In genomic region chr9:97628668-97629067, GRCh38 we compare ENCODE assay signal across 31 cellular contexts. TPM values are rescaled to one million over a fixed set of nuclear protein-coding genes. Genes with fewer than 3 reads are reported as not detected.
DNase-seq lines count a peak whose midpoint lies in the region; ATAC-seq and TF ChIP-seq lines count a peak whose summit lies in the region.
"Had no signal": no experiment of that assay in that cellular context is flagged by ENCODE, and none has a peak within 500 bp of the region (broad histone marks: within the 10 kb centered on the region; RNA-seq: fewer than 3 reads in every experiment).

No MANE protein-coding gene starts in this region.

- H3K27ac Mint-ChIP-seq in endodermal cell (no peak overlapping the region), progenitor cell of endocrine pancreas (peak overlapping the region; percentile 84)
- H3K27ac Mint-ChIP-seq: activated naive CD4-positive, alpha-beta T cell treated with anti-CD3 and anti-CD28 coated beads, Interleukin-2, amount 50 U/mL, for 24 hours; activated T-helper 17 cell treated with anti-CD3 and anti-CD28 coated beads, Interleukin-2, amount 50 U/mL, for 72 hours; B cell; effector memory CD8-positive, alpha-beta T cell; natural killer cell treated with Interleukin-12 subunit alpha and Interleukin-12 subunit beta and Interleukin-15 and Interleukin-18, amount 100 ng/mL, for 72 hours; type B pancreatic cell had no signal

- H3K4me3 Mint-ChIP-seq in endodermal cell, result no peak overlapping the region
- no peak overlapping the region for H3K4me3 Mint-ChIP-seq in progenitor cell of endocrine pancreas (ENCODE audit: low read depth)
- H3K4me3 Mint-ChIP-seq: activated naive CD4-positive, alpha-beta T cell treated with anti-CD3 and anti-CD28 coated beads, Interleukin-2, amount 50 U/mL, for 24 hours; activated T-helper 17 cell treated with anti-CD3 and anti-CD28 coated beads, Interleukin-2, amount 50 U/mL, for 72 hours; B cell; effector memory CD8-positive, alpha-beta T cell; immature natural killer cell; natural killer cell treated with Interleukin-12 subunit alpha and Interleukin-12 subunit beta and Interleukin-15 and Interleukin-18, amount 100 ng/mL, for 72 hours; type B pancreatic cell had no signal

- TF ChIP-seq CTCF in left ventricle myocardium inferior (IDR thresholded peaks at IDR 0.05; ENCODE audit: borderline replicate concordance), result no peak
- TF ChIP-seq CTCF in endodermal cell (conservative IDR thresholded peaks at IDR 0.05), result no peak
- no peak for TF ChIP-seq CTCF in progenitor cell of endocrine pancreas (IDR thresholded peaks at IDR 0.05; ENCODE audit: unreplicated experiment)

- peaks cover 19% of the 10 kb centered on the region for H3K36me3 ChIP-seq in left ventricle myocardium inferior
- H3K36me3 ChIP-seq in endodermal cell (ENCODE audit: control insufficient read depth, insufficient read depth, low read length), result peaks cover 34% of the 10 kb centered on the region

- H3K27ac ChIP-seq in left ventricle myocardium inferior (replicated peaks), result peak overlapping the region; percentile 76
- H3K27ac ChIP-seq in endodermal cell (ENCODE audit: low read depth, low read length), result no peak overlapping the region
- H3K27ac ChIP-seq: coronary artery, spleen had no signal

- H3K4me1 ChIP-seq in left ventricle myocardium inferior (peaks cover 71% of the 10 kb centered on the region), endodermal cell (ENCODE audit: control insufficient read depth, insufficient read depth, low read length) (no peaks in the 10 kb centered on the region)

- DNase-seq in left ventricle myocardium inferior (no peak), left ventricle myocardium superior (no peak), NCI-H2107 (lab: John Stamatoyannopoulos, UW) (peak; percentile 17), endodermal cell (peak; percentile 51), progenitor cell of endocrine pancreas (ENCODE audit: low spot score, unreplicated experiment) (no peak), mucosa of gallbladder (ENCODE audit: low spot score) (no peak)
- DNase-seq: activated CD4-positive, alpha-beta T cell treated with anti-CD3 and anti-CD28 coated beads, Interleukin-2, amount 50 U/mL, for 48 hours; activated CD4-positive, CD25-positive, alpha-beta regulatory T cell; activated CD8-positive, alpha-beta memory T cell treated with anti-CD3 and anti-CD28 coated beads, Interleukin-2, amount 50 U/mL, for 4 hours; amygdala; CD8-positive, alpha-beta memory T cell; DMS 273 treated with DMSO at 0.1 percent for 48 hours; effector memory CD8-positive, alpha-beta T cell; foreskin fibroblast; immature natural killer cell; NCI-H1694; NCI-H526 treated with DMSO at 0.1 percent for 48 hours; pancreas; spleen; substantia nigra; T-helper 1 cell had no signal

- H3K27me3 Mint-ChIP-seq in endodermal cell (ENCODE audit: insufficient read depth), result no peaks in the 10 kb centered on the region
- no peaks in the 10 kb centered on the region for H3K27me3 Mint-ChIP-seq in progenitor cell of endocrine pancreas
- H3K27me3 Mint-ChIP-seq: activated naive CD4-positive, alpha-beta T cell treated with anti-CD3 and anti-CD28 coated beads, Interleukin-2, amount 50 U/mL, for 24 hours; activated T-helper 17 cell treated with anti-CD3 and anti-CD28 coated beads, Interleukin-2, amount 50 U/mL, for 72 hours; B cell; CD8-positive, alpha-beta memory T cell; effector memory CD8-positive, alpha-beta T cell; natural killer cell treated with Interleukin-12 subunit alpha and Interleukin-12 subunit beta and Interleukin-15 and Interleukin-18, amount 100 ng/mL, for 72 hours; type B pancreatic cell had no signal

- WGBS in endodermal cell (ENCODE audit: insufficient coverage in 1 of 2, insufficient read length in 1 of 2), 2 experiments, result 83 to 100% methylated on average over 2 to 3 of the region's 3 CpGs

- intact Hi-C loops in left ventricle myocardium inferior (cut with micrococcal nuclease), result no loop called here
- intact Hi-C loops in left ventricle myocardium superior (cut with micrococcal nuclease), result no loop called here

- no peak overlapping the region for H3K4me3 ChIP-seq in left ventricle myocardium inferior
- no peak overlapping the region for H3K4me3 ChIP-seq in endodermal cell (ENCODE audit: low read length)
- H3K4me3 ChIP-seq: coronary artery, HAP-1, pancreas, spleen had no signal

- H3K9me3 ChIP-seq in left ventricle myocardium inferior (replicated peaks) (no peaks in the 10 kb centered on the region), endodermal cell (ENCODE audit: control insufficient read depth, low read length) (peaks cover 9% of the 10 kb centered on the region)
- H3K9me3 ChIP-seq: HAP-1, pancreas, spleen had no signal

- H3K36me3 Mint-ChIP-seq in endodermal cell (ENCODE audit: low read depth) (peaks cover 26% of the 10 kb centered on the region), progenitor cell of endocrine pancreas (ENCODE audit: insufficient read depth) (peaks cover 12% of the 10 kb centered on the region)

- H3K4me1 Mint-ChIP-seq in endodermal cell (peaks cover 11% of the 10 kb centered on the region), progenitor cell of endocrine pancreas (ENCODE audit: low read depth) (peaks cover 29% of the 10 kb centered on the region)
- H3K4me1 Mint-ChIP-seq: activated T-helper 17 cell treated with anti-CD3 and anti-CD28 coated beads, Interleukin-2, amount 50 U/mL, for 72 hours had no signal

- H3K27me3 ChIP-seq in left ventricle myocardium inferior (ENCODE audit: low read depth) (no peaks in the 10 kb centered on the region), endodermal cell (ENCODE audit: control insufficient read depth, insufficient read depth, low read length, poor library complexity, severe bottlenecking) (no peaks in the 10 kb centered on the region)
- H3K27me3 ChIP-seq: pancreas, spleen had no signal

- no peak overlapping the region for H3K9ac ChIP-seq in endodermal cell (ENCODE audit: extremely low read depth, low read length, poor library complexity, severe bottlenecking)

- ATAC-seq in left ventricle myocardium superior, result no peak
- ATAC-seq in HG03469 (IDR thresholded peaks at IDR 0.05; ENCODE audit: unreplicated experiment), result no peak
- ATAC-seq in HG03432 (IDR thresholded peaks at IDR 0.05; ENCODE audit: unreplicated experiment), result no peak
- ATAC-seq: activated T-helper 17 cell treated with anti-CD3 and anti-CD28 coated beads, Interleukin-2, amount 50 U/mL, for 72 hours; effector memory CD8-positive, alpha-beta T cell; esophagus mucosa; natural killer cell treated with Interleukin-12 subunit alpha and Interleukin-12 subunit beta and Interleukin-15 and Interleukin-18, amount 100 ng/mL, for 72 hours; pancreas had no signal

- H3K9me3 Mint-ChIP-seq in endodermal cell (peaks cover 6% of the 10 kb centered on the region), progenitor cell of endocrine pancreas (ENCODE audit: low read depth) (no peaks in the 10 kb centered on the region)
- H3K9me3 Mint-ChIP-seq: activated naive CD4-positive, alpha-beta T cell treated with anti-CD3 and anti-CD28 coated beads, Interleukin-2, amount 50 U/mL, for 24 hours; activated T-helper 17 cell treated with anti-CD3 and anti-CD28 coated beads, Interleukin-2, amount 50 U/mL, for 72 hours; CD8-positive, alpha-beta memory T cell; effector memory CD8-positive, alpha-beta T cell; immature natural killer cell; natural killer cell treated with Interleukin-12 subunit alpha and Interleukin-12 subunit beta and Interleukin-15 and Interleukin-18, amount 100 ng/mL, for 72 hours; type B pancreatic cell had no signal

RNA-seq across cellular contexts. Expression of gene TSTD2, which starts 4.5 kb away (rescaled TPM):
- total RNA-seq in left ventricle myocardium inferior, result 24.5 TPM
- 25.9 TPM for total RNA-seq in left ventricle myocardium superior
- 10 to 100 TPM; 23.0 TPM for total RNA-seq in endodermal cell
- polyA plus RNA-seq in endodermal cell (2013, experiment 1 of 2), result 31.3 TPM
- 25.4 TPM for polyA plus RNA-seq in endodermal cell (2013, experiment 2 of 2)
- total RNA-seq in progenitor cell of endocrine pancreas, result 44.7 and 45.7 TPM in 2 replicates
- 21.6 TPM for total RNA-seq in mucosa of gallbladder

RNA-seq across cellular contexts. Expression of gene NCBP1, which starts 5.0 kb away (rescaled TPM):
- total RNA-seq in left ventricle myocardium inferior, result 22.5 TPM
- total RNA-seq in left ventricle myocardium superior, result 21.4 TPM
- 10 to 100 TPM; 47.0 to 51.7 TPM for total RNA-seq in endodermal cell
- polyA plus RNA-seq in endodermal cell (2013, experiment 1 of 2), result 41.2 TPM
- polyA plus RNA-seq in endodermal cell (2013, experiment 2 of 2), result 33.7 TPM
- total RNA-seq in progenitor cell of endocrine pancreas, result 45.9 and 55.7 TPM in 2 replicates
- 23.9 TPM for total RNA-seq in mucosa of gallbladder

Comparison
In these comparisons a context has a peak if more than half of its experiments do, and no peak if none do; other contexts are left out.
1. DNase-seq: peak in NCI-H2107 (single experiment) and endodermal cell (single experiment); none in left ventricle myocardium inferior (single experiment), left ventricle myocardium superior (single experiment), progenitor cell of endocrine pancreas (single experiment) and mucosa of gallbladder (single experiment).